Comparison of ENCODE assay signal across 8 cellular contexts in genomic region chr13:50427512-50427911, GRCh38.
A peak's percentile ranks its signal among the peaks of the same experiment; 100 is the strongest.
DNase-seq lines count a peak whose midpoint lies in the region; ATAC-seq and TF ChIP-seq lines count a peak whose summit lies in the region.
"Not testable (repeated sequence)": the region's sequence is repeated elsewhere in the genome, so short reads cannot be mapped to it uniquely, and the experiment has no call there.

No MANE protein-coding gene starts in this region.

- H3K4me3 Mint-ChIP-seq in activated CD4-positive, alpha-beta memory T cell treated with anti-CD3 and anti-CD28 coated beads for 36 hours; activated naive CD8-positive, alpha-beta T cell treated with anti-CD3 and anti-CD28 coated beads for 36 hours; stimulated activated memory B cell treated with anti-CD40 and anti-IgM and Interleukin-4, amounts not matched to agents 10 μg/mL and 1 μg/mL and 100 μg/mL, for 72 hours: not testable (repeated sequence)

- H4K8ac ChIP-seq in mesenchymal stem cell (ENCODE audit: low read length), result not testable (repeated sequence)

- intact Hi-C loops in activated CD4-positive, alpha-beta memory T cell treated with anti-CD3 and anti-CD28 coated beads for 36 hours (cut with micrococcal nuclease), result loop anchor here (5.0 kb wide), 1 partner anchor 345 kb away; no protein-coding TSS in a partner anchor
- intact Hi-C loops in psoas muscle (cut with DNase I), result not testable (repeated sequence)

- CTCF ChIA-PET in activated CD4-positive, alpha-beta memory T cell treated with anti-CD3 and anti-CD28 coated beads for 36 hours (lab: Charles Lee), result interaction anchor here (1.4 to 1.5 kb wide), 2 partner anchors 12 to 451 kb away, joined by 3 to 4 read pairs; no protein-coding TSS in a partner anchor

- not testable (repeated sequence) for H3K14ac ChIP-seq in mesenchymal stem cell (ENCODE audit: low read length in 2 of 2)

- not testable (repeated sequence) for ATAC-seq in psoas muscle; stimulated activated memory B cell treated with anti-CD40 and anti-IgM and Interleukin-4, amounts not matched to agents 10 μg/mL and 1 μg/mL and 100 μg/mL, for 72 hours

- H3K4ac ChIP-seq in mesenchymal stem cell (ENCODE audit: low read depth in 1 of 2, low read length in 2 of 2), result not testable (repeated sequence)

- not testable (repeated sequence) for H3K36me3 ChIP-seq in KOPT-K1 (ENCODE audit: insufficient read depth, low read length); mesenchymal stem cell (ENCODE audit: control insufficient read depth in 1 of 2, insufficient read depth in 2 of 2, low read depth in 1 of 2, low read length in 2 of 2); psoas muscle (ENCODE audit: insufficient read depth in 1 of 2, low read depth in 1 of 2)

- TF ChIP-seq CTCF in 22Rv1 (IDR thresholded peaks at IDR 0.05); psoas muscle (IDR thresholded peaks at IDR 0.05): not testable (repeated sequence)

- WGBS in mesenchymal stem cell, result 92% methylated on average over 7 of the region's 9 CpGs
- 95 to 98% (median 97%) methylated on average over 9 of the region's 9 CpGs for WGBS in psoas muscle, 3 donors

- H3K27me3 ChIP-seq in mesenchymal stem cell (ENCODE audit: control insufficient read depth in 1 of 2, insufficient read depth in 1 of 2, low read length in 2 of 2); psoas muscle (ENCODE audit: insufficient read depth in 3 of 3, low read length in 2 of 3): not testable (repeated sequence)

- peak; percentile 31 for DNase-seq in activated CD4-positive, alpha-beta memory T cell treated with anti-CD3 and anti-CD28 coated beads for 36 hours
- peak; percentile 16 for DNase-seq in activated gamma-delta T cell (lab: John Stamatoyannopoulos, UW)
- DNase-seq in activated naive CD8-positive, alpha-beta T cell treated with anti-CD3 and anti-CD28 coated beads for 36 hours; mesenchymal stem cell; psoas muscle: not testable (repeated sequence)

- not testable (repeated sequence) for H3K4me3 ChIP-seq in mesenchymal stem cell (ENCODE audit: insufficient read depth in 1 of 2, low read depth in 1 of 2, low read length in 2 of 2); psoas muscle

- H3K27ac Mint-ChIP-seq in activated CD4-positive, alpha-beta memory T cell treated with anti-CD3 and anti-CD28 coated beads for 36 hours, result not testable (repeated sequence)
- peak overlapping the region; percentile 82 for H3K27ac Mint-ChIP-seq in activated naive CD8-positive, alpha-beta T cell treated with anti-CD3 and anti-CD28 coated beads for 36 hours
- peak overlapping the region; percentile 71 for H3K27ac Mint-ChIP-seq in stimulated activated memory B cell treated with anti-CD40 and anti-IgM and Interleukin-4, amounts not matched to agents 10 μg/mL and 1 μg/mL and 100 μg/mL, for 72 hours

- H3K27me3 Mint-ChIP-seq in activated CD4-positive, alpha-beta memory T cell treated with anti-CD3 and anti-CD28 coated beads for 36 hours; activated naive CD8-positive, alpha-beta T cell treated with anti-CD3 and anti-CD28 coated beads for 36 hours; stimulated activated memory B cell treated with anti-CD40 and anti-IgM and Interleukin-4, amounts not matched to agents 10 μg/mL and 1 μg/mL and 100 μg/mL, for 72 hours: not testable (repeated sequence)

- not testable (repeated sequence) for H2AFZ ChIP-seq in mesenchymal stem cell (ENCODE audit: low read depth, low read length)

- H3K36me3 Mint-ChIP-seq in activated CD4-positive, alpha-beta memory T cell treated with anti-CD3 and anti-CD28 coated beads for 36 hours; activated naive CD8-positive, alpha-beta T cell treated with anti-CD3 and anti-CD28 coated beads for 36 hours; stimulated activated memory B cell treated with anti-CD40 and anti-IgM and Interleukin-4, amounts not matched to agents 10 μg/mL and 1 μg/mL and 100 μg/mL, for 72 hours: not testable (repeated sequence)

- not testable (repeated sequence) for H3K9me3 ChIP-seq in KOPT-K1 (ENCODE audit: insufficient read depth, low read length, poor library complexity, severe bottlenecking); mesenchymal stem cell (ENCODE audit: control insufficient read depth, low read length); psoas muscle

- H2BK5ac ChIP-seq in mesenchymal stem cell (ENCODE audit: low read depth, low read length, poor library complexity, severe bottlenecking), result not testable (repeated sequence)

- H3K23ac ChIP-seq in mesenchymal stem cell (ENCODE audit: low read length in 2 of 2), result not testable (repeated sequence)

- H2BK15ac ChIP-seq in mesenchymal stem cell (ENCODE audit: low read depth, poor library complexity, severe bottlenecking), result not testable (repeated sequence)

- not testable (repeated sequence) for H3K79me1 ChIP-seq in mesenchymal stem cell (replicated peaks; ENCODE audit: low read length, poor library complexity, severe bottlenecking)

- H4K91ac ChIP-seq in mesenchymal stem cell (ENCODE audit: low read length), result not testable (repeated sequence)

- H2AK5ac ChIP-seq in mesenchymal stem cell (ENCODE audit: low read length, severe bottlenecking), result not testable (repeated sequence)

- POLR2A ChIA-PET in activated CD4-positive, alpha-beta memory T cell treated with anti-CD3 and anti-CD28 coated beads for 36 hours (lab: Charles Lee), result not testable (repeated sequence)

- H3K4me1 ChIP-seq in mesenchymal stem cell (ENCODE audit: control insufficient read depth, insufficient read depth, low read depth, low read length), result not testable (repeated sequence)
- peaks cover 51% of the 10 kb centered on the region for H3K4me1 ChIP-seq in psoas muscle

- not testable (repeated sequence) for H3K9me3 Mint-ChIP-seq in activated CD4-positive, alpha-beta memory T cell treated with anti-CD3 and anti-CD28 coated beads for 36 hours; activated naive CD8-positive, alpha-beta T cell treated with anti-CD3 and anti-CD28 coated beads for 36 hours; stimulated activated memory B cell treated with anti-CD40 and anti-IgM and Interleukin-4, amounts not matched to agents 10 μg/mL and 1 μg/mL and 100 μg/mL, for 72 hours

- peak overlapping the region; percentile 19 for H2BK120ac ChIP-seq in mesenchymal stem cell (ENCODE audit: low read depth, low read length)

- H3K4me1 Mint-ChIP-seq in activated CD4-positive, alpha-beta memory T cell treated with anti-CD3 and anti-CD28 coated beads for 36 hours (ENCODE audit: low read depth), result peaks cover 26% of the 10 kb centered on the region
- H3K4me1 Mint-ChIP-seq in activated naive CD8-positive, alpha-beta T cell treated with anti-CD3 and anti-CD28 coated beads for 36 hours, result peaks cover 36% of the 10 kb centered on the region
- peaks cover 41% of the 10 kb centered on the region for H3K4me1 Mint-ChIP-seq in stimulated activated memory B cell treated with anti-CD40 and anti-IgM and Interleukin-4, amounts not matched to agents 10 μg/mL and 1 μg/mL and 100 μg/mL, for 72 hours

- not testable (repeated sequence) for H3K4me2 ChIP-seq in mesenchymal stem cell (ENCODE audit: low read length, poor library complexity, severe bottlenecking)

- not testable (repeated sequence) for H2BK12ac ChIP-seq in mesenchymal stem cell (ENCODE audit: low read length in 2 of 2)

- H3K18ac ChIP-seq in mesenchymal stem cell (ENCODE audit: low read depth in 1 of 2, low read length in 2 of 2), result not testable (repeated sequence)

- H3K27ac ChIP-seq in 22Rv1 (peak overlapping the region; percentile 45), KOPT-K1 (ENCODE audit: low read depth, low read length, poor library complexity, severe bottlenecking) (peak overlapping the region; percentile 47), psoas muscle (peak overlapping the region; percentile 83)
- H3K27ac ChIP-seq in mesenchymal stem cell (ENCODE audit: low read length, poor library complexity, severe bottlenecking), result not testable (repeated sequence)

- H3K9ac ChIP-seq in mesenchymal stem cell (ENCODE audit: low read length), result not testable (repeated sequence)
